7 cellular contexts compared by ENCODE assay signal in the genomic region with DNA sequence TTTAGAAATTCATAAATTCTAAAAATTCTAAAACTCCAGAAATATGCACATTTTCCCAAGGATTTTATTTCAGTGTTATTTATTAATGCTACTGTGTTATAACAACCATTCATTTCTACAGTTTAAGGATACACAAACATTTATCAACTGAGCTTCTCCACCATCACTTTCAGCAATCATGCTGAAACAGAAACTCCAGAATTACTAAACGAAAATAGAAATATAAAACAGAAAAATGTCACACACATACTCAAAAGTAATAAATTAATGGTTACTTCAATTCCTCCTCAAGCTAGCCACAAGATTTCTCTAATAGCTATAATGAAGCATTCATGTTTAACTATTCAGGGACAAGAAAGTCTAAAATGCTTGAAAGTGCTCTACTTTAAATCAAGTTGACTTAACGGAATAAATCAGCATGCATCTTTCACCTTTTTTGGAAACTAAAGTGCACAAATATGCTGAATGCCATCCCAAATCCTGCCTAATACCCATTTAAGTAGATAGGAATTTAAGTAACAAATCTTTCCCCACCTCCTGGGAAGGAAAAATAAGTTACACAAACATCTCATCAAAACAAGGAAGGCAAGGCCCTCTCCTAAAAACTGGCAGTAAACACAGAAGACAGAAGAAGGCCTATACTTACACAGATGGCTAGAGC. TPM values are rescaled to one million over a fixed set of nuclear protein-coding genes. Genes with fewer than 3 reads are reported as not detected.
DNase-seq lines count a peak whose midpoint lies in the region; ATAC-seq and TF ChIP-seq lines count a peak whose summit lies in the region.

No MANE protein-coding gene starts in this region.

- intact Hi-C loops in transverse colon (cut with DNase I; ENCODE audit: low total_unique reads): no loop called here

- no peak overlapping the region for H3K4me3 Mint-ChIP-seq in activated naive CD4-positive, alpha-beta T cell treated with anti-CD3 and anti-CD28 coated beads, Interleukin-2, amount 10 ng/mL, durations not matched to agents 7 days and 5 days

- peaks cover 7% of the 10 kb centered on the region for H3K9me3 Mint-ChIP-seq in activated naive CD4-positive, alpha-beta T cell treated with anti-CD3 and anti-CD28 coated beads, Interleukin-2, amount 10 ng/mL, durations not matched to agents 7 days and 5 days

- no peak overlapping the region for H3K27ac Mint-ChIP-seq in activated naive CD4-positive, alpha-beta T cell treated with anti-CD3 and anti-CD28 coated beads, Interleukin-2, amount 10 ng/mL, durations not matched to agents 7 days and 5 days

- no peak for TF ChIP-seq POLR2A in transverse colon (IDR thresholded peaks at IDR 0.05)

- no peak for TF ChIP-seq EP300 in transverse colon (IDR thresholded peaks at IDR 0.05; ENCODE audit: low read depth)

- peaks cover 12% of the 10 kb centered on the region for H3K4me1 ChIP-seq in HAP-1
- peaks cover 4 to 27% (median 9%) of the 10 kb centered on the region in 4 donors for H3K4me1 ChIP-seq in transverse colon

- H3K27me3 ChIP-seq in HAP-1 (ENCODE audit: low read depth): no peaks in the 10 kb centered on the region
- H3K27me3 ChIP-seq in transverse colon: no peaks in the 10 kb centered on the region

- H3K9me3 ChIP-seq in HAP-1 (no peaks in the 10 kb centered on the region), transverse colon (no peaks in the 10 kb centered on the region)

- DNase-seq in HAP-1 (ENCODE audit: low spot score in 2 of 2): peak in 1 of 2 experiments; percentile 72
- peak; percentile 29 for DNase-seq in iPS-NIHi11 (ENCODE audit: low spot score)
- DNase-seq in transverse colon: no peak
- DNase-seq in activated naive CD4-positive, alpha-beta T cell treated with anti-CD3 and anti-CD28 coated beads, Interleukin-2, amount 10 ng/mL, durations not matched to agents 7 days and 5 days: no peak

- TF ChIP-seq CTCF in WI38 (IDR thresholded peaks at IDR 0.05; ENCODE audit: low read depth, low read length) (no peak), transverse colon (IDR thresholded peaks at IDR 0.05) (no peak)

- H3K36me3 ChIP-seq in HAP-1 (replicated peaks) (no peaks in the 10 kb centered on the region), transverse colon (no peaks in the 10 kb centered on the region)

- WGBS in transverse colon (ENCODE audit: low coverage in 1 of 2), 2 donors: 12 to 13% methylated on average over 2 of the region's 2 CpGs

- peak overlapping the region; percentile 38 for H3K4me3 ChIP-seq in HAP-1
- H3K4me3 ChIP-seq in WI38 (ENCODE audit: low read depth, low read length): peak overlapping the region; percentile 67
- peak overlapping the region in 3 of 4 donors; percentile 25 to 52 (median 29) for H3K4me3 ChIP-seq in transverse colon

- peaks cover 4% of the 10 kb centered on the region for H3K36me3 Mint-ChIP-seq in activated naive CD4-positive, alpha-beta T cell treated with anti-CD3 and anti-CD28 coated beads, Interleukin-2, amount 10 ng/mL, durations not matched to agents 7 days and 5 days

- no peaks in the 10 kb centered on the region for H3K27me3 Mint-ChIP-seq in activated naive CD4-positive, alpha-beta T cell treated with anti-CD3 and anti-CD28 coated beads, Interleukin-2, amount 10 ng/mL, durations not matched to agents 7 days and 5 days

- in situ Hi-C loops in HAP-1 (cut with MboI; ENCODE audit: low sequenced_read_pairs): no loop called here
- in situ Hi-C loops in transverse colon (cut with MboI; ENCODE audit: low pct_ligation_motif_present in 1 of 4, low pct_unique_long_range_greater_than_20kb in 1 of 4, low sequenced_read_pairs in 3 of 4): no loop called here

- CTCF ChIA-PET in activated naive CD4-positive, alpha-beta T cell treated with anti-CD3 and anti-CD28 coated beads, Interleukin-2, amount 10 ng/mL, durations not matched to agents 7 days and 5 days (lab: Charles Lee): no interaction called here

- H3K27ac ChIP-seq in transverse colon: peak overlapping the region; percentile 57 to 70 (median 67)

- peaks cover 13% of the 10 kb centered on the region for H3K4me1 Mint-ChIP-seq in activated naive CD4-positive, alpha-beta T cell treated with anti-CD3 and anti-CD28 coated beads, Interleukin-2, amount 10 ng/mL, durations not matched to agents 7 days and 5 days

- ATAC-seq in GM19397 (IDR thresholded peaks at IDR 0.05; ENCODE audit: unreplicated experiment): no peak
- ATAC-seq in HG03571 (IDR thresholded peaks at IDR 0.05; ENCODE audit: unreplicated experiment): no peak

RNA-seq across cellular contexts. Expression of a gene that starts 0.6 kb away (rescaled TPM):
- 10 to 100 TPM; 57.6 to 88.6 (median 67.6) TPM for total RNA-seq in transverse colon

RNA-seq across cellular contexts. Expression of a gene that starts 54.9 kb away (rescaled TPM):
- total RNA-seq in transverse colon: 1 to 10 TPM; 1.1 to 7.5 (median 6.6) TPM
